In the genomic region with DNA sequence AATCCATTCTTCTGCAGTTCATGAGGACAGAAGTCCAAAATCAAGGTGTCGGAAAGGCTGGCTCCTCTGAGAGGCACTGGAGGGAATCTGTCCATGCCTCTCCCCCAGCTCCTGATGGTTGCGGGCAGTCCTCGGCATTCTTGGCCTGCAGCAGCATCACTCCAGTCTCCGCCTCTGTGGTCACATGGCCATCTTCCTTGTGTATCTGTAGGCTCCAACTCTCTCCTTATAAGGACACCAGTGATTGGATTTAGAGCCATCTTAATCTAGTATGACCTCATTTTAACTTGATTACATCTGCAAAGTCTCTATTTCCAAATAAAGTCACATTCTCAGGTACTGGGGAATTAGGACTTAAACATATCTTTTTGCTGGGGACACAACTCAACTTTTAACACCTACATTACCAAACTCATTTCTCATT, we compare ENCODE assay signal across 1 cellular context.
TF ChIP-seq lines count a peak whose summit lies in the region.

No MANE protein-coding gene starts in this region.

TF ChIP-seq in H1, 55 proteins besides CTCF, POLR2A, EP300 and RAD21 (continued from another document):
- TF ChIP-seq CBX8 (IDR thresholded peaks at IDR 0.05; ENCODE audit: borderline replicate concordance, low read depth, low read length) (no peak), MAFK (IDR thresholded peaks at IDR 0.05; ENCODE audit: low read depth, low read length) (no peak), TEAD4 (IDR thresholded peaks at IDR 0.05; ENCODE audit: low read depth, low read length) (peak; percentile 62), SP1 (IDR thresholded peaks at IDR 0.05; ENCODE audit: low read depth, low read length) (0 out of 2 replicates have a peak, but pooled peaks have one; percentile 13), CBX5 (IDR thresholded peaks at IDR 0.05; ENCODE audit: low read depth, low read length) (no peak), BACH1 (IDR thresholded peaks at IDR 0.05; ENCODE audit: low read length) (no peak), TBP (IDR thresholded peaks at IDR 0.05; ENCODE audit: low read depth, low read length) (peak; percentile 60; the same call in 1 of the 2 replicates), KDM5A (IDR thresholded peaks at IDR 0.05; ENCODE audit: low read length) (no peak), NANOG (IDR thresholded peaks at IDR 0.05; ENCODE audit: insufficient read depth, low read depth, low read length, poor library complexity, severe bottlenecking) (no peak), SAP30 (IDR thresholded peaks at IDR 0.05; ENCODE audit: insufficient read depth, insufficient replicate concordance, low read length) (no peak), CHD1 (IDR thresholded peaks at IDR 0.05; ENCODE audit: low read depth, low read length) (no peak), JUN (IDR thresholded peaks at IDR 0.05; ENCODE audit: low read depth, low read length) (peak; percentile 27; the same call in 1 of the 2 replicates), POLR2AphosphoS5 (IDR thresholded peaks at IDR 0.05; ENCODE audit: low read depth, low read length) (peak; percentile 78), HDAC6 (IDR thresholded peaks at IDR 0.05; ENCODE audit: low read depth, low read length) (no peak), BRCA1 (IDR thresholded peaks at IDR 0.05; ENCODE audit: low read depth, low read length) (no peak), SIRT6 (IDR thresholded peaks at IDR 0.05; ENCODE audit: low read length) (no peak), TAF1 (IDR thresholded peaks at IDR 0.05; ENCODE audit: low read depth, low read length) (peak; percentile 70; the same call in 1 of the 2 replicates), RNF2 (IDR thresholded peaks at IDR 0.05; ENCODE audit: borderline replicate concordance, low read depth, low read length, missing control alignments, poor library complexity, severe bottlenecking) (no peak), TAF7 (optimal IDR thresholded peaks at IDR 0.05; ENCODE audit: borderline replicate concordance, low read depth, low read length) (no peak), USF2 (IDR thresholded peaks at IDR 0.05; ENCODE audit: low read length) (peak; percentile 84), SIX5 (IDR thresholded peaks at IDR 0.05; ENCODE audit: low read depth, low read length) (no peak), BCL11A (IDR thresholded peaks at IDR 0.05; ENCODE audit: low read depth in 2 of 2, low read length in 2 of 2) (no peak), EGR1 (IDR thresholded peaks at IDR 0.05; ENCODE audit: borderline replicate concordance, low read depth, low read length) (no peak), SP2 (IDR thresholded peaks at IDR 0.05; ENCODE audit: low read length) (no peak), RFX5 (IDR thresholded peaks at IDR 0.05; ENCODE audit: borderline replicate concordance, low read depth, low read length) (no peak), POU5F1 (IDR thresholded peaks at IDR 0.05; ENCODE audit: low read depth, low read length) (no peak), TCF12 (IDR thresholded peaks at IDR 0.05; ENCODE audit: low read depth, low read length) (no peak), SP4 (IDR thresholded peaks at IDR 0.05; ENCODE audit: low read length) (no peak), YY1 (IDR thresholded peaks at IDR 0.05; ENCODE audit: low read depth, low read length) (no peak), EZH2 (IDR thresholded peaks at IDR 0.05; ENCODE audit: low read depth, low read length, severe bottlenecking) (no peak), CHD2 (IDR thresholded peaks at IDR 0.05; ENCODE audit: low read length) (no peak), KDM1A (IDR thresholded peaks at IDR 0.05; ENCODE audit: borderline replicate concordance, low read length) (no peak), CEBPB (IDR thresholded peaks at IDR 0.05; ENCODE audit: low read depth, low read length) (no peak), ASH2L (IDR thresholded peaks at IDR 0.05; ENCODE audit: low read length) (no peak), JUND (IDR thresholded peaks at IDR 0.05; ENCODE audit: low read length) (peak; percentile 53), SIN3A (conservative IDR thresholded peaks at IDR 0.05 in 1 of 2, IDR thresholded peaks at IDR 0.05 in 1 of 2; ENCODE audit: low read depth in 1 of 2, low read length in 2 of 2) (no peak), RBBP5 (IDR thresholded peaks at IDR 0.05; ENCODE audit: borderline replicate concordance, low read depth, low read length) (no peak), GABPA (IDR thresholded peaks at IDR 0.05; ENCODE audit: borderline replicate concordance, insufficient read depth, low read length) (no peak), CHD7 (IDR thresholded peaks at IDR 0.05; ENCODE audit: insufficient replicate concordance, low read length) (no peak), SRF (IDR thresholded peaks at IDR 0.05; ENCODE audit: low read depth, low read length) (peak; percentile 89), GTF2F1 (IDR thresholded peaks at IDR 0.05; ENCODE audit: borderline replicate concordance, low read depth, low read length) (no peak), PHF8 (conservative IDR thresholded peaks at IDR 0.05; ENCODE audit: low read depth, low read length) (no peak), CTBP2 (IDR thresholded peaks at IDR 0.05; ENCODE audit: borderline replicate concordance, insufficient read depth, insufficient read length, low read length) (no peak), KDM4A (IDR thresholded peaks at IDR 0.05; ENCODE audit: low read depth, low read length, severe bottlenecking) (no peak), CREB1 (IDR thresholded peaks at IDR 0.05) (no peak), NRF1 (IDR thresholded peaks at IDR 0.05; ENCODE audit: low read depth, low read length) (no peak), RXRA (IDR thresholded peaks at IDR 0.05; ENCODE audit: insufficient read depth, low read depth, low read length) (no peak), FOSL1 (IDR thresholded peaks at IDR 0.05; ENCODE audit: insufficient read depth, low read depth, low read length) (no peak), SUZ12 (IDR thresholded peaks at IDR 0.05; ENCODE audit: low read length) (no peak), HDAC2 (IDR thresholded peaks at IDR 0.05; ENCODE audit: borderline replicate concordance in 1 of 2, low read depth in 2 of 2, low read length in 2 of 2) (no peak)
- TF ChIP-seq, protein P1, sequence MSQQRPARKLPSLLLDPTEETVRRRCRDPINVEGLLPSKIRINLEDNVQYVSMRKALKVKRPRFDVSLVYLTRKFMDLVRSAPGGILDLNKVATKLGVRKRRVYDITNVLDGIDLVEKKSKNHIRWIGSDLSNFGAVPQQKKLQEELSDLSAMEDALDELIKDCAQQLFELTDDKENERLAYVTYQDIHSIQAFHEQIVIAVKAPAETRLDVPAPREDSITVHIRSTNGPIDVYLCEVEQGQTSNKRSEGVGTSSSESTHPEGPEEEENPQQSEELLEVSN (IDR thresholded peaks at IDR 0.05) = peak; percentile 43; the same call in 1 of the 2 replicates
- TF ChIP-seq, protein P2, sequence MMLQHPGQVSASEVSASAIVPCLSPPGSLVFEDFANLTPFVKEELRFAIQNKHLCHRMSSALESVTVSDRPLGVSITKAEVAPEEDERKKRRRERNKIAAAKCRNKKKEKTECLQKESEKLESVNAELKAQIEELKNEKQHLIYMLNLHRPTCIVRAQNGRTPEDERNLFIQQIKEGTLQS (IDR thresholded peaks at IDR 0.05; ENCODE audit: insufficient read depth, low read depth, low read length) = no peak
- TF ChIP-seq, protein P3, sequence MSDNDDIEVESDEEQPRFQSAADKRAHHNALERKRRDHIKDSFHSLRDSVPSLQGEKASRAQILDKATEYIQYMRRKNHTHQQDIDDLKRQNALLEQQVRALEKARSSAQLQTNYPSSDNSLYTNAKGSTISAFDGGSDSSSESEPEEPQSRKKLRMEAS (IDR thresholded peaks at IDR 0.05) = peak; percentile 48; the same call in 1 of the 2 replicates
- TF ChIP-seq, protein P4, sequence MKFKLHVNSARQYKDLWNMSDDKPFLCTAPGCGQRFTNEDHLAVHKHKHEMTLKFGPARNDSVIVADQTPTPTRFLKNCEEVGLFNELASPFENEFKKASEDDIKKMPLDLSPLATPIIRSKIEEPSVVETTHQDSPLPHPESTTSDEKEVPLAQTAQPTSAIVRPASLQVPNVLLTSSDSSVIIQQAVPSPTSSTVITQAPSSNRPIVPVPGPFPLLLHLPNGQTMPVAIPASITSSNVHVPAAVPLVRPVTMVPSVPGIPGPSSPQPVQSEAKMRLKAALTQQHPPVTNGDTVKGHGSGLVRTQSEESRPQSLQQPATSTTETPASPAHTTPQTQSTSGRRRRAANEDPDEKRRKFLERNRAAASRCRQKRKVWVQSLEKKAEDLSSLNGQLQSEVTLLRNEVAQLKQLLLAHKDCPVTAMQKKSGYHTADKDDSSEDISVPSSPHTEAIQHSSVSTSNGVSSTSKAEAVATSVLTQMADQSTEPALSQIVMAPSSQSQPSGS (IDR thresholded peaks at IDR 0.05; ENCODE audit: low read length) = peak; percentile 37; the same call in 1 of the 2 replicates
